ENCODE assay signal across 20 cellular contexts in the genomic region with DNA sequence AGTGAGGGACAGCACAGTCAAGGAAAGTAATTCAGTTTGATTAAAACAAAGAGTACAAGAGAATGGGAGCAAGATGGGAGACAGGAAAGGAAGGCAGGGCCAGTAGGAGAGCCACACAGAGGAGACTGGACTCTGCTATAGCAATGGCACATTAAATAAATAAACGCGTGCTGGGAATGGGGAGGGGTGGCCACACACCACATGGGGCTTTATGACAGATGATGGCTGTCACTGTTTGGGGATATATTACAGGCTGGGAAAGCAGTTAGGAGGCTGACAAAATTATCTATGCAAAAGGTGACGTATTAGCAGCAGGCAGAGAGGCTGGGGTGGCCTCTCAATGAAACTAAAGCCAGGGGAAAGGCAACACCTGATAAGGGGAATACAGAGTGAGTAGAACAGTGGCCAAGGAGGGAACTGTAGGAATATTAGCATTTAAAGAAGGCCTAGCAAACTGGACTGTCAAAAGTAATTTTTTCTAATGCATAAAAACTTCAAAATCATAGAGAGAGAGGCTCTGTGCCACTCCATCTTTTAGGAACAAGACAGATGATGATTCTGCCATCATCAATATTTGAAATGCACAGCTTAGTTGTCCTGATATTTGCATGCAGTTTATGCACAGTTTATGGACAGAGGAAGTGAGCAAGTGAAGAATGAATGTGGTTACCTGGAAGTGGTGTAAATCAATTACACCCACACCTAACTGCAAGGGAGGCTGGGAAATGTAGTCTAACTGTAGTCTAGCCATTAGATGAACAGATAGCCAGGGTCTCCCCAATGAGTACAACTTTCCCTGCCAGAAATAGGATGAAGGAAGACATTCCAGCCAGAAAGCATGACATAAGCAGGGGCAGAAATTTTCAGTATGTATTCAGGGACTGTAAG.
DNase-seq lines count a peak whose midpoint lies in the region; ATAC-seq lines count a peak whose summit lies in the region.
"Had no signal": no experiment of that assay in that cellular context is flagged by ENCODE, and none has a peak within 500 bp of the region (broad histone marks: within the 10 kb centered on the region; RNA-seq: fewer than 3 reads in every experiment).

No MANE protein-coding gene starts in this region.

- H4K91ac ChIP-seq in trophoblast cell (ENCODE audit: low read depth, low read length): no peak overlapping the region

- H2BK5ac ChIP-seq in trophoblast cell (ENCODE audit: low read depth, low read length, poor library complexity): no peak overlapping the region

- no peaks in the 10 kb centered on the region for H3K79me2 ChIP-seq in trophoblast cell (ENCODE audit: control insufficient read depth, insufficient read depth, low read length, poor library complexity)

- no peak overlapping the region for H3K4me3 Mint-ChIP-seq in activated T-cell treated with anti-CD3 and anti-CD28 coated beads, Interleukin-2, amount 50 U/mL, for 72 hours
- H3K4me3 Mint-ChIP-seq in activated naive CD8-positive, alpha-beta T cell treated with anti-CD3 and anti-CD28 coated beads, Interleukin-2, amount 50 U/mL, for 24 hours: no peak overlapping the region
- H3K4me3 Mint-ChIP-seq: WTC11 had no signal

- no peaks in the 10 kb centered on the region for H3K27me3 ChIP-seq in trophoblast cell (ENCODE audit: insufficient read depth, low read length)
- no peaks in the 10 kb centered on the region; the same call in 1 of the 2 replicates for H3K27me3 ChIP-seq in H7 (ENCODE audit: control insufficient read depth, insufficient read depth, low read length)
- H3K27me3 ChIP-seq: cardiac muscle cell had no signal

- no peak overlapping the region for H3K27ac ChIP-seq in trophoblast cell (ENCODE audit: low read depth, low read length)
- H3K27ac ChIP-seq: cardiac muscle cell, KMS-11 had no signal

- H3K4me2 ChIP-seq in trophoblast cell (ENCODE audit: low read length): no peak overlapping the region
- H3K4me2 ChIP-seq: KMS-11 had no signal

- H3K27ac Mint-ChIP-seq in activated T-cell treated with anti-CD3 and anti-CD28 coated beads, Interleukin-2, amount 50 U/mL, for 72 hours: peak overlapping the region; percentile 75
- H3K27ac Mint-ChIP-seq in activated naive CD8-positive, alpha-beta T cell treated with anti-CD3 and anti-CD28 coated beads, Interleukin-2, amount 50 U/mL, for 24 hours: no peak overlapping the region
- H3K27ac Mint-ChIP-seq: WTC11 had no signal

- no peak overlapping the region for H3K4ac ChIP-seq in trophoblast cell (ENCODE audit: low read depth, low read length)

- H2BK120ac ChIP-seq in trophoblast cell (ENCODE audit: insufficient read depth, low read length, poor library complexity): no peak overlapping the region

- peaks cover 1% of the 10 kb centered on the region for H3K9me3 ChIP-seq in trophoblast cell (ENCODE audit: insufficient read depth, low read depth, low read length)
- H3K9me3 ChIP-seq: Caco-2 had no signal

- H3K23ac ChIP-seq in trophoblast cell (ENCODE audit: low read length): no peak overlapping the region

- no peak overlapping the region for H2BK12ac ChIP-seq in trophoblast cell (ENCODE audit: low read length)

- peaks cover 4 to 5% of the 10 kb centered on the region in 2 donors for H3K9me3 Mint-ChIP-seq in activated T-cell treated with anti-CD3 and anti-CD28 coated beads, Interleukin-2, amount 50 U/mL, for 72 hours
- peaks cover 11% of the 10 kb centered on the region for H3K9me3 Mint-ChIP-seq in activated naive CD8-positive, alpha-beta T cell treated with anti-CD3 and anti-CD28 coated beads, Interleukin-2, amount 50 U/mL, for 24 hours

- H3K9ac ChIP-seq in trophoblast cell (ENCODE audit: low read length): no peak overlapping the region
- H3K9ac ChIP-seq: KMS-11 had no signal

- H3K4me1 Mint-ChIP-seq in activated T-cell treated with anti-CD3 and anti-CD28 coated beads, Interleukin-2, amount 50 U/mL, for 72 hours (ENCODE audit: low read depth): peaks cover 54% of the 10 kb centered on the region
- peaks cover 44% of the 10 kb centered on the region for H3K4me1 Mint-ChIP-seq in activated naive CD8-positive, alpha-beta T cell treated with anti-CD3 and anti-CD28 coated beads, Interleukin-2, amount 50 U/mL, for 24 hours

- H3K79me1 ChIP-seq in trophoblast cell (ENCODE audit: low read length): no peaks in the 10 kb centered on the region

- no peak overlapping the region for H3K18ac ChIP-seq in trophoblast cell (ENCODE audit: low read length)

- H2AFZ ChIP-seq in trophoblast cell (ENCODE audit: insufficient read depth, low read length, poor library complexity): no peak overlapping the region

- H3K36me3 ChIP-seq in trophoblast cell (ENCODE audit: control insufficient read depth in 1 of 2, insufficient read depth in 2 of 2, low read length in 2 of 2) (no peaks in the 10 kb centered on the region), H7 (replicated peaks; ENCODE audit: control insufficient read depth, insufficient read depth, low read length) (no peaks in the 10 kb centered on the region)
- H3K36me3 ChIP-seq: cardiac muscle cell had no signal

- H4K12ac ChIP-seq in trophoblast cell (ENCODE audit: low read depth, low read length): no peak overlapping the region

- peaks cover 0 to 2% of the 10 kb centered on the region in 2 experiments for H3K4me1 ChIP-seq in trophoblast cell (ENCODE audit: control insufficient read depth in 1 of 2, insufficient read depth in 2 of 2, low read length in 2 of 2)
- H3K4me1 ChIP-seq: Caco-2 had no signal

- no peaks in the 10 kb centered on the region for H3K27me3 Mint-ChIP-seq in activated T-cell treated with anti-CD3 and anti-CD28 coated beads, Interleukin-2, amount 50 U/mL, for 72 hours (ENCODE audit: low read depth)
- H3K27me3 Mint-ChIP-seq in activated naive CD8-positive, alpha-beta T cell treated with anti-CD3 and anti-CD28 coated beads, Interleukin-2, amount 50 U/mL, for 24 hours: no peaks in the 10 kb centered on the region

- H2AK5ac ChIP-seq in trophoblast cell (ENCODE audit: low read length): no peak overlapping the region

- peaks cover 6 to 16% of the 10 kb centered on the region in 2 donors for H3K36me3 Mint-ChIP-seq in activated T-cell treated with anti-CD3 and anti-CD28 coated beads, Interleukin-2, amount 50 U/mL, for 72 hours (ENCODE audit: insufficient read depth in 2 of 2)
- peaks cover 3% of the 10 kb centered on the region for H3K36me3 Mint-ChIP-seq in activated naive CD8-positive, alpha-beta T cell treated with anti-CD3 and anti-CD28 coated beads, Interleukin-2, amount 50 U/mL, for 24 hours (ENCODE audit: low read depth)

- ATAC-seq in activated T-cell treated with anti-CD3 and anti-CD28 coated beads, Interleukin-2, amount 50 U/mL, for 72 hours (replicated peaks in 1 of 2): no peak
- peak; percentile 38 for ATAC-seq in activated naive CD8-positive, alpha-beta T cell treated with anti-CD3 and anti-CD28 coated beads, Interleukin-2, amount 50 U/mL, for 24 hours
- ATAC-seq in GM21360 (IDR thresholded peaks at IDR 0.05; ENCODE audit: unreplicated experiment): no peak
- ATAC-seq: esophagus mucosa, sciatic nerve, WTC11 had no signal

- H4K8ac ChIP-seq in trophoblast cell (ENCODE audit: low read depth, low read length): peak overlapping the region; percentile 36

- H3K14ac ChIP-seq in trophoblast cell (ENCODE audit: low read length): no peak overlapping the region

- H3K4me3 ChIP-seq in trophoblast cell (ENCODE audit: low read depth, low read length): no peak overlapping the region
- no peak overlapping the region for H3K4me3 ChIP-seq in H7 (ENCODE audit: insufficient read depth, low read depth, low read length)
- H3K4me3 ChIP-seq: cardiac muscle cell had no signal

- WGBS in trophoblast cell (ENCODE audit: extremely low coverage, insufficient coverage, insufficient read length): no CpG with 5 or more reads among the region's 3 CpGs

- peak in 1 of 2 donors; percentile 25 for DNase-seq in activated T-cell treated with anti-CD3 and anti-CD28 coated beads, Interleukin-2, amount 50 U/mL, for 72 hours
- no peak for DNase-seq in activated T-cell treated with anti-CD3 and anti-CD28 coated beads for 4 hours
- DNase-seq in NCI-H526 (lab: John Stamatoyannopoulos, UW): peak; percentile 29 to 30
- DNase-seq in activated naive CD8-positive, alpha-beta T cell treated with anti-CD3 and anti-CD28 coated beads, Interleukin-2, amount 50 U/mL, for 24 hours: no peak
- DNase-seq in trophoblast cell: no peak
- DNase-seq in H7: no peak
- DNase-seq in NCI-H2029 (lab: John Stamatoyannopoulos, UW): no peak
- DNase-seq: ACHN; activated CD8-positive, alpha-beta memory T cell treated with anti-CD3 and anti-CD28 coated beads, Interleukin-2, amount 50 U/mL, for 48 hours; Caco-2; NCI-H1417; NK-92 treated with Interleukin-12 subunit alpha and Interleukin-12 subunit beta, amount 100 ng/mL, for 24 hours; SHP77 treated with DMSO at 0.1 percent for 48 hours; stimulated activated CD4-positive, alpha-beta T cell treated with anti-CD3 and anti-CD28 coated beads, Interleukin-1b, Interleukin-23, amount 100 ng/mL, for 48 hours had no signal

Comparison
In these comparisons a context has a peak if more than half of its experiments do, and no peak if none do; other contexts are left out.
1. DNase-seq: peak in NCI-H526 (2 of 2); none in activated T-cell treated with anti-CD3 and anti-CD28 coated beads for 4 hours (single experiment), activated naive CD8-positive, alpha-beta T cell treated with anti-CD3 and anti-CD28 coated beads, Interleukin-2, amount 50 U/mL, for 24 hours (single experiment), trophoblast cell (0 of 2), H7 (single experiment) and NCI-H2029 (single experiment).